ENCODE assay signal across 7 cellular contexts in genomic region chr1:183636783-183637182, GRCh38. TPM values are rescaled to one million over a fixed set of nuclear protein-coding genes. Genes with fewer than 3 reads are reported as not detected.
DNase-seq lines count a peak whose midpoint lies in the region; ATAC-seq and TF ChIP-seq lines count a peak whose summit lies in the region.

No MANE protein-coding gene starts in this region.

- peak overlapping the region; percentile 82 for H3K27ac ChIP-seq in neural cell (ENCODE audit: low read length)

- no peak for ATAC-seq in central memory CD8-positive, alpha-beta T cell (replicated peaks; ENCODE audit: extremely low read depth, poor library complexity, severe bottlenecking)
- ATAC-seq in GM18868 (IDR thresholded peaks at IDR 0.05; ENCODE audit: unreplicated experiment) = no peak

- no peak for TF ChIP-seq RAD21 in neural cell (conservative IDR thresholded peaks at IDR 0.05)

- no peaks in the 10 kb centered on the region for H4K20me1 ChIP-seq in neural cell (ENCODE audit: insufficient read depth)

- H3K27ac Mint-ChIP-seq in central memory CD8-positive, alpha-beta T cell (ENCODE audit: low read depth) = peak overlapping the region; percentile 97

- no peaks in the 10 kb centered on the region for H3K9me3 ChIP-seq in neural cell (ENCODE audit: low read length)

- H3K27me3 ChIP-seq in neural cell (ENCODE audit: insufficient read depth, low read depth, low read length) = no peaks in the 10 kb centered on the region

- H3F3A ChIP-seq in neural cell (ENCODE audit: insufficient read depth, low read length, poor library complexity, severe bottlenecking) = no peaks in the 10 kb centered on the region

- H3K36me3 ChIP-seq in neural cell (ENCODE audit: insufficient read depth, low read length) = no peaks in the 10 kb centered on the region

- no peak overlapping the region for H2AFZ ChIP-seq in neural cell (ENCODE audit: low read depth, low read length)

- H3K9me3 Mint-ChIP-seq in central memory CD8-positive, alpha-beta T cell = no peaks in the 10 kb centered on the region

- DNase-seq in DMS53 treated with DMSO at 0.1 percent for 48 hours (lab: John Stamatoyannopoulos, UW; ENCODE audit: unreplicated experiment) (peak; percentile 40), LNCaP clone FGC (ENCODE audit: low read depth) (no peak), NOMO-1 (lab: John Stamatoyannopoulos, UW; ENCODE audit: unreplicated experiment in 2 of 2) (no peak)
- no peak for DNase-seq in central memory CD8-positive, alpha-beta T cell (ENCODE audit: low spot score in 2 of 2)
- no peak for DNase-seq in stimulated activated naive CD4-positive, alpha-beta T cell treated with Interleukin-2 at 50 U/mL for 16 hours (lab: John Stamatoyannopoulos, UW)

- no peak for TF ChIP-seq EP300 in neural cell (conservative IDR thresholded peaks at IDR 0.05; ENCODE audit: poor library complexity, severe bottlenecking)

- H3K4me3 ChIP-seq in LNCaP clone FGC (ENCODE audit: low read depth, low read length) = peak overlapping the region; percentile 92
- H3K4me3 ChIP-seq in neural cell (ENCODE audit: low read length) = peak overlapping the region; percentile 82

- H3K4me2 ChIP-seq in neural cell (ENCODE audit: low read length) = peak overlapping the region; percentile 63

- H3K79me2 ChIP-seq in neural cell (replicated peaks; ENCODE audit: insufficient read depth, low read length) = peaks cover 66% of the 10 kb centered on the region

- H3K4me3 Mint-ChIP-seq in central memory CD8-positive, alpha-beta T cell = peak overlapping the region; percentile 98

- no peaks in the 10 kb centered on the region for H3K9me2 ChIP-seq in neural cell (ENCODE audit: insufficient read depth, low read length)

- no peaks in the 10 kb centered on the region for H3K27me3 Mint-ChIP-seq in central memory CD8-positive, alpha-beta T cell

- H3K4me1 Mint-ChIP-seq in central memory CD8-positive, alpha-beta T cell = peaks cover 31% of the 10 kb centered on the region

- peak overlapping the region; percentile 85 for H3K9ac ChIP-seq in neural cell (ENCODE audit: low read length)

- H3K36me3 Mint-ChIP-seq in central memory CD8-positive, alpha-beta T cell (ENCODE audit: insufficient read depth) = peaks cover 22% of the 10 kb centered on the region

- no peak for TF ChIP-seq CTCF in LNCaP clone FGC (IDR thresholded peaks at IDR 0.05; ENCODE audit: control insufficient read depth, extremely low read depth, insufficient read depth)
- TF ChIP-seq CTCF in neural cell (IDR thresholded peaks at IDR 0.05; ENCODE audit: poor library complexity, severe bottlenecking) = no peak

TF ChIP-seq in neural cell, 6 proteins besides CTCF, POLR2A, EP300 and RAD21:
- TF ChIP-seq REST (IDR thresholded peaks at IDR 0.05; ENCODE audit: borderline replicate concordance) (no peak), TAF1 (IDR thresholded peaks at IDR 0.05; ENCODE audit: low read depth) (no peak)

RNA-seq across cellular contexts. Expression of gene ARPC5, which starts 1.2 kb away (rescaled TPM):
- 179 and 197 TPM in 2 replicates for polyA plus RNA-seq in neural cell
- polyA minus RNA-seq in neural cell = 112 and 124 TPM in 2 replicates

RNA-seq across cellular contexts. Expression of gene APOBEC4, which starts 16.3 kb away (rescaled TPM):
- not detected in 2 replicates for polyA plus RNA-seq in neural cell
- polyA minus RNA-seq in neural cell = not detected in 2 replicates

RNA-seq across cellular contexts. Expression of gene NCF2, which starts 46.5 kb away (rescaled TPM):
- polyA plus RNA-seq in neural cell = not detected in 2 replicates
- polyA minus RNA-seq in neural cell = 0.24 TPM in 1 of 2 replicates, not detected in the other
